In genomic region chr13:99657848-99658265, GRCh38 we compare ENCODE assay signal across 8 cellular contexts. TPM values are rescaled to one million over a fixed set of nuclear protein-coding genes. Genes with fewer than 3 reads are reported as not detected.
DNase-seq lines count a peak whose midpoint lies in the region; ATAC-seq and TF ChIP-seq lines count a peak whose summit lies in the region.

No MANE protein-coding gene starts in this region.

- CTCF ChIA-PET in activated CD8-positive, alpha-beta T cell treated with anti-CD3 and anti-CD28 coated beads, Interleukin-2, amount 10 ng/mL, durations not matched to agents 7 days and 5 days (lab: Charles Lee), result interaction anchor here (0.8 to 4.1 kb wide), 14 partner anchors 13 to 927 kb away, joined by 3 to 23 read pairs (median 6); partner anchors contain the start of gene CLYBL

- peak overlapping the region; percentile 66 for H3K4me3 Mint-ChIP-seq in activated CD8-positive, alpha-beta T cell treated with anti-CD3 and anti-CD28 coated beads, Interleukin-2, amount 10 ng/mL, durations not matched to agents 7 days and 5 days
- H3K4me3 Mint-ChIP-seq in neural crest cell, result peak overlapping the region; percentile 84

- DNase-seq in activated CD8-positive, alpha-beta T cell treated with anti-CD3 and anti-CD28 coated beads, Interleukin-2, amount 10 ng/mL, durations not matched to agents 7 days and 5 days, result no peak
- DNase-seq in fibroblast of gingiva (ENCODE audit: low read depth) (peak; percentile 17), neural crest cell (ENCODE audit: low read depth, low spot score) (peak; percentile 41), GOT3 (lab: John Stamatoyannopoulos, UW) (no peak)

- H3K9me3 Mint-ChIP-seq in activated CD8-positive, alpha-beta T cell treated with anti-CD3 and anti-CD28 coated beads, Interleukin-2, amount 10 ng/mL, durations not matched to agents 7 days and 5 days (ENCODE audit: insufficient read depth), result no peaks in the 10 kb centered on the region
- no peaks in the 10 kb centered on the region for H3K9me3 Mint-ChIP-seq in neural crest cell

- H3K27ac Mint-ChIP-seq in activated CD8-positive, alpha-beta T cell treated with anti-CD3 and anti-CD28 coated beads, Interleukin-2, amount 10 ng/mL, durations not matched to agents 7 days and 5 days, result peak overlapping the region; percentile 93
- peak overlapping the region; percentile 86 for H3K27ac Mint-ChIP-seq in neural crest cell (ENCODE audit: unreplicated experiment)

- peak; percentile 34 for ATAC-seq in GM18502 (IDR thresholded peaks at IDR 0.05; ENCODE audit: poor library complexity, unreplicated experiment)
- peak; percentile 32 for ATAC-seq in HG03432 (IDR thresholded peaks at IDR 0.05; ENCODE audit: unreplicated experiment)
- ATAC-seq in activated CD8-positive, alpha-beta T cell treated with anti-CD3 and anti-CD28 coated beads, Interleukin-2, amount 10 ng/mL, durations not matched to agents 7 days and 5 days, result peak; percentile 31
- no peak for ATAC-seq in HG03139 (IDR thresholded peaks at IDR 0.05; ENCODE audit: unreplicated experiment)
- no peak for ATAC-seq in HG03442 (IDR thresholded peaks at IDR 0.05; ENCODE audit: unreplicated experiment)

- H3K27me3 Mint-ChIP-seq in activated CD8-positive, alpha-beta T cell treated with anti-CD3 and anti-CD28 coated beads, Interleukin-2, amount 10 ng/mL, durations not matched to agents 7 days and 5 days (ENCODE audit: low read depth), result peaks cover 15% of the 10 kb centered on the region
- H3K27me3 Mint-ChIP-seq in neural crest cell (ENCODE audit: low read depth), result peaks cover 40% of the 10 kb centered on the region

- H3K36me3 Mint-ChIP-seq in activated CD8-positive, alpha-beta T cell treated with anti-CD3 and anti-CD28 coated beads, Interleukin-2, amount 10 ng/mL, durations not matched to agents 7 days and 5 days (ENCODE audit: low read depth), result peaks cover 3% of the 10 kb centered on the region
- no peaks in the 10 kb centered on the region for H3K36me3 Mint-ChIP-seq in neural crest cell (ENCODE audit: low read depth)

- H3K4me1 Mint-ChIP-seq in activated CD8-positive, alpha-beta T cell treated with anti-CD3 and anti-CD28 coated beads, Interleukin-2, amount 10 ng/mL, durations not matched to agents 7 days and 5 days (ENCODE audit: low read depth), result peaks cover 48% of the 10 kb centered on the region
- peaks cover 56% of the 10 kb centered on the region for H3K4me1 Mint-ChIP-seq in neural crest cell

- no peak for TF ChIP-seq CTCF in neural crest cell (conservative IDR thresholded peaks at IDR 0.05)

- POLR2A ChIA-PET in activated CD8-positive, alpha-beta T cell treated with anti-CD3 and anti-CD28 coated beads, Interleukin-2, amount 10 ng/mL, durations not matched to agents 7 days and 5 days (lab: Charles Lee), result interaction anchor here (0.6 kb wide), 2 partner anchors 9 to 232 kb away, joined by 3 to 5 read pairs; no protein-coding TSS in a partner anchor

RNA-seq across cellular contexts. Expression of gene CLYBL, which starts 51.4 kb away (rescaled TPM):
- total RNA-seq in activated CD8-positive, alpha-beta T cell treated with anti-CD3 and anti-CD28 coated beads, Interleukin-2, amount 10 ng/mL, durations not matched to agents 7 days and 5 days, result 1 to 10 TPM; 6.0 to 8.2 TPM
- 8.3 and 9.0 TPM in 2 replicates for total RNA-seq in neural crest cell

Comparison
In these comparisons a context has a peak if more than half of its experiments do, and no peak if none do; other contexts are left out.
1. ATAC-seq: peak in GM18502 (single experiment), HG03432 (single experiment) and activated CD8-positive, alpha-beta T cell treated with anti-CD3 and anti-CD28 coated beads, Interleukin-2, amount 10 ng/mL, durations not matched to agents 7 days and 5 days (single experiment); none in HG03139 (single experiment) and HG03442 (single experiment).
2. DNase-seq: peak in fibroblast of gingiva (single experiment) and neural crest cell (single experiment); none in activated CD8-positive, alpha-beta T cell treated with anti-CD3 and anti-CD28 coated beads, Interleukin-2, amount 10 ng/mL, durations not matched to agents 7 days and 5 days (single experiment) and GOT3 (single experiment).